Comparison of ENCODE assay signal across 30 cellular contexts in the genomic region with DNA sequence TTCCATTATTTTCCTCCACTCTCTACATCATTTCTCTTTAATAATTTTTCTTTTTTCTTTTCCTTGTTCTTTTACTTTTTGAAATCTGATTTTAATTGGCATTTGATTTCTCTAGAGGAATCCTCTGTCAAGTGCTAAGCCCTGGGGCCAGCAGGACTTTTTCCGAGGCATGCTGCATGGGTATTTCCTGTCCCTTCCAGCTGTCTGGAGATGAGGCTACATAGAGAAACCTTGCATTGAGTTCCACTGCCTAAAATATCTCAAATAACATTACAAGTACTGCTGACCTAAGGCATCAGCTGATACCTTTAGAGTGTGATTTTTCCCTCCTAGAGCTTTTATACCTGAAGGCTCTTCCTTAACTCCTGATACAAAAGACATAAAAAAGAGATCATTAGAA. TPM values are rescaled to one million over a fixed set of nuclear protein-coding genes. Genes with fewer than 3 reads are reported as not detected.
DNase-seq lines count a peak whose midpoint lies in the region; ATAC-seq, FAIRE-seq and TF ChIP-seq lines count a peak whose summit lies in the region.
"Had no signal": no experiment of that assay in that cellular context is flagged by ENCODE, and none has a peak within 500 bp of the region (broad histone marks: within the 10 kb centered on the region; RNA-seq: fewer than 3 reads in every experiment).

No MANE protein-coding gene starts in this region.

- H4K91ac ChIP-seq in mesenchymal stem cell (ENCODE audit: low read length) = no peak overlapping the region

- intact Hi-C loops in gastrocnemius medialis (cut with DNase I; ENCODE audit: low total_unique reads) = loop anchor here (10.0 kb wide), 2 partner anchors 336 to 816 kb away; a partner anchor contains a TSS

- H2BK120ac ChIP-seq in mesenchymal stem cell (ENCODE audit: low read depth, low read length) = no peak overlapping the region

- H3K27ac ChIP-seq in SJCRH30 = peak overlapping the region; percentile 47; the same call in 1 of the 2 replicates
- H3K27ac ChIP-seq in mesenchymal stem cell (ENCODE audit: low read length, poor library complexity, severe bottlenecking) = no peak overlapping the region
- peak overlapping the region; percentile 56 to 92 (median 90) for H3K27ac ChIP-seq in gastrocnemius medialis
- no peak overlapping the region for H3K27ac ChIP-seq in small intestine (ENCODE audit: low read depth in 1 of 2, low read length in 1 of 2)
- H3K27ac ChIP-seq: BLaER1 treated with 17β-estradiol and CSF1 and Interleukin-3, amounts not matched to agents 10 nM and 100 nM; breast epithelium; suprapubic skin; uterus had no signal

- H3K4me2 ChIP-seq in mesenchymal stem cell (ENCODE audit: low read length, poor library complexity, severe bottlenecking) = no peak overlapping the region
- H3K4me2 ChIP-seq: BLaER1 treated with 17β-estradiol and CSF1 and Interleukin-3, amounts not matched to agents 10 nM and 100 nM; SK-N-SH had no signal

- H3K4me1 ChIP-seq in SJCRH30 (peaks cover 30% of the 10 kb centered on the region), mesenchymal stem cell (ENCODE audit: control insufficient read depth, insufficient read depth, low read depth, low read length) (peaks cover 4% of the 10 kb centered on the region), gastrocnemius medialis (peaks cover 63 to 66% of the 10 kb centered on the region in 2 donors), small intestine (ENCODE audit: control insufficient read depth in 2 of 2, insufficient read depth in 1 of 2, low read depth in 1 of 2, low read length in 1 of 2) (peaks cover 0 to 10% of the 10 kb centered on the region in 2 donors)
- H3K4me1 ChIP-seq: breast epithelium, Caco-2, uterus had no signal

- H3K27me3 ChIP-seq in SJCRH30 (no peaks in the 10 kb centered on the region), mesenchymal stem cell (ENCODE audit: control insufficient read depth in 1 of 2, insufficient read depth in 1 of 2, low read length in 2 of 2) (no peaks in the 10 kb centered on the region), gastrocnemius medialis (no peaks in the 10 kb centered on the region), H7 (ENCODE audit: control insufficient read depth, insufficient read depth, low read length) (no peaks in the 10 kb centered on the region; the same call in 1 of the 2 replicates), small intestine (ENCODE audit: control insufficient read depth in 2 of 2, insufficient read depth in 2 of 2, low read length in 2 of 2) (no peaks in the 10 kb centered on the region)
- H3K27me3 ChIP-seq: BLaER1 treated with 17β-estradiol and CSF1 and Interleukin-3, amounts not matched to agents 10 nM and 100 nM; breast epithelium; MG63; suprapubic skin; uterus had no signal

- in situ Hi-C loops in gastrocnemius medialis (cut with MboI; ENCODE audit: low sequenced_read_pairs in 4 of 4) = no loop called here

- no peak overlapping the region for H3K9ac ChIP-seq in mesenchymal stem cell (ENCODE audit: low read length)
- H3K9ac ChIP-seq: BLaER1 treated with 17β-estradiol and CSF1 and Interleukin-3, amounts not matched to agents 10 nM and 100 nM; SK-N-SH had no signal

- TF ChIP-seq CTCF in gastrocnemius medialis (IDR thresholded peaks at IDR 0.05 in 4 of 5, conservative IDR thresholded peaks at IDR 0.05 in 1 of 5) (no peak), GM20000 (IDR thresholded peaks at IDR 0.05; ENCODE audit: extremely low read depth, missing control alignments) (no peak)

- ATAC-seq in gastrocnemius medialis = no peak
- no peak for ATAC-seq in HG03457 (IDR thresholded peaks at IDR 0.05; ENCODE audit: unreplicated experiment)
- ATAC-seq: activated CD8-positive, alpha-beta memory T cell treated with anti-CD3 and anti-CD28 coated beads, Interleukin-2, amount 10 ng/mL, durations not matched to agents 7 days and 5 days; activated T-cell treated with anti-CD3 and anti-CD28 coated beads, Interleukin-2, amount 50 U/mL, for 72 hours; stimulated activated naive B cell treated with anti-CD40 and anti-IgM and Interleukin-4, amounts not matched to agents 10 μg/mL and 1 μg/mL and 100 μg/mL, for 72 hours had no signal

- H3K23ac ChIP-seq in mesenchymal stem cell (ENCODE audit: low read length in 2 of 2) = no peak overlapping the region

- H3K9me3 ChIP-seq in SJCRH30 (replicated peaks) (no peaks in the 10 kb centered on the region), mesenchymal stem cell (ENCODE audit: control insufficient read depth, low read length) (no peaks in the 10 kb centered on the region), gastrocnemius medialis (no peaks in the 10 kb centered on the region), small intestine (ENCODE audit: control insufficient read depth, low read depth) (no peaks in the 10 kb centered on the region)
- H3K9me3 ChIP-seq: breast epithelium, Caco-2, MG63, SK-N-SH, suprapubic skin, uterus had no signal

- no peak for TF ChIP-seq POLR2A in gastrocnemius medialis (IDR thresholded peaks at IDR 0.05)

- H3K4ac ChIP-seq in mesenchymal stem cell (ENCODE audit: low read depth in 1 of 2, low read length in 2 of 2) = no peak overlapping the region

- H2AK5ac ChIP-seq in mesenchymal stem cell (ENCODE audit: low read length, severe bottlenecking) = no peak overlapping the region

- no peaks in the 10 kb centered on the region for H3K79me1 ChIP-seq in mesenchymal stem cell (replicated peaks; ENCODE audit: low read length, poor library complexity, severe bottlenecking)

- H3K4me3 ChIP-seq in SJCRH30 = no peak overlapping the region
- no peak overlapping the region for H3K4me3 ChIP-seq in mesenchymal stem cell (ENCODE audit: insufficient read depth in 1 of 2, low read depth in 1 of 2, low read length in 2 of 2)
- H3K4me3 ChIP-seq in gastrocnemius medialis = no peak overlapping the region
- H3K4me3 ChIP-seq in H7 (ENCODE audit: insufficient read depth, low read depth, low read length) = no peak overlapping the region
- no peak overlapping the region for H3K4me3 ChIP-seq in small intestine (ENCODE audit: low read depth in 1 of 2, low read length in 2 of 2)
- H3K4me3 ChIP-seq: BLaER1 treated with 17β-estradiol and CSF1 and Interleukin-3, amounts not matched to agents 10 nM and 100 nM; lung; MG63; suprapubic skin; uterus had no signal

- H4K8ac ChIP-seq in mesenchymal stem cell (ENCODE audit: low read length) = no peak overlapping the region

- no peak for FAIRE-seq in small intestine (lab: Jason Lieb, UNC)
- FAIRE-seq: GM12891, H54 had no signal

- no peak overlapping the region for H2BK12ac ChIP-seq in mesenchymal stem cell (ENCODE audit: low read length in 2 of 2)

- H3K18ac ChIP-seq in mesenchymal stem cell (ENCODE audit: low read depth in 1 of 2, low read length in 2 of 2) = no peak overlapping the region

- no peak overlapping the region for H3K14ac ChIP-seq in mesenchymal stem cell (ENCODE audit: low read length in 2 of 2)

- H3K36me3 ChIP-seq in SJCRH30 (peaks cover 12% of the 10 kb centered on the region), mesenchymal stem cell (ENCODE audit: control insufficient read depth in 1 of 2, insufficient read depth in 2 of 2, low read depth in 1 of 2, low read length in 2 of 2) (peaks cover 7 to 23% of the 10 kb centered on the region in 2 experiments), gastrocnemius medialis (peaks cover 0 to 10% of the 10 kb centered on the region in 2 donors), H7 (replicated peaks; ENCODE audit: control insufficient read depth, insufficient read depth, low read length) (no peaks in the 10 kb centered on the region), small intestine (ENCODE audit: control insufficient read depth in 2 of 2, insufficient read depth in 2 of 2, low read length in 2 of 2) (no peaks in the 10 kb centered on the region)
- H3K36me3 ChIP-seq: BLaER1 treated with 17β-estradiol and CSF1 and Interleukin-3, amounts not matched to agents 10 nM and 100 nM; breast epithelium; uterus had no signal

- no peak overlapping the region for H2BK15ac ChIP-seq in mesenchymal stem cell (ENCODE audit: low read depth, poor library complexity, severe bottlenecking)

- WGBS in mesenchymal stem cell = 24% methylated on average over 1 of the region's 1 CpG
- WGBS in small intestine, 3 donors = 64 to 96% (median 68%) methylated on average over 1 of the region's 1 CpG

- no peak overlapping the region for H2BK5ac ChIP-seq in mesenchymal stem cell (ENCODE audit: low read depth, low read length, poor library complexity, severe bottlenecking)

- DNase-seq in HCEC 1CT (peak; percentile 6), SJCRH30 (peak; percentile 42 to 64), mesenchymal stem cell (peak; percentile 33), gastrocnemius medialis (no peak), H7 (no peak), GM20000 (ENCODE audit: low spot score) (no peak), small intestine (no peak)
- DNase-seq: activated CD4-positive, alpha-beta T cell treated with anti-CD3 and anti-CD28 coated beads for 48 hours; activated CD8-positive, alpha-beta memory T cell treated with anti-CD3 and anti-CD28 coated beads, Interleukin-2, amount 10 ng/mL, durations not matched to agents 7 days and 5 days; activated naive CD4-positive, alpha-beta T cell treated with anti-CD3 and anti-CD28 coated beads for 36 hours; activated T-cell treated with anti-CD3 and anti-CD28 coated beads, Interleukin-2, amount 50 U/mL, for 72 hours; amniotic stem cell; Caco-2; cortex of kidney; DMS79; MG63; NCI-H1436; NCI-H510A treated with DMSO at 0.1 percent for 48 hours; nucleus accumbens; SK-N-SH; stimulated activated CD4-positive, alpha-beta T cell treated with anti-CD3 and anti-CD28 coated beads, Interleukin-4, amount 100 ng/mL, for 24 hours; stimulated activated naive B cell treated with anti-CD40 and anti-IgM and Interleukin-4, amounts not matched to agents 10 μg/mL and 1 μg/mL and 100 μg/mL, for 72 hours; uterus had no signal

- H2AFZ ChIP-seq in mesenchymal stem cell (ENCODE audit: low read depth, low read length) = no peak overlapping the region

RNA-seq across cellular contexts. Expression of a gene that starts 6.2 kb away (rescaled TPM):
- total RNA-seq in SJCRH30 (2014; rRNA removed; shearing (Covaris generic)) = 11.5 and 16.0 TPM in 2 replicates
- 12.7 TPM for polyA plus RNA-seq in mesenchymal stem cell (2013, experiment 1 of 2)
- polyA plus RNA-seq in mesenchymal stem cell (2013, experiment 2 of 2) = 12.3 TPM
- 10 to 100 TPM in 3 of 4 donors, 1 to 10 TPM in 1; 4.5 to 15.5 (median 12.4) TPM for total RNA-seq in gastrocnemius medialis
- 2.9 and 7.1 TPM in 2 replicates for total RNA-seq in H7 (2014; rRNA removed; shearing (Covaris generic))
- 1 to 10 TPM in 1 of 3 donors, under 1 TPM in 2; 0.54 to 2.8 (median 0.67) TPM for polyA plus RNA-seq in small intestine

Comparison
In these comparisons a context has a peak if more than half of its experiments do, and no peak if none do; other contexts are left out.
1. DNase-seq: peak in HCEC 1CT (single experiment), SJCRH30 (2 of 2) and mesenchymal stem cell (single experiment); none in gastrocnemius medialis (0 of 2), H7 (single experiment), GM20000 (single experiment) and small intestine (single experiment).
2. H3K27ac ChIP-seq: peak in SJCRH30 (single experiment) and gastrocnemius medialis (4 of 4); none in mesenchymal stem cell (single experiment) and small intestine (0 of 2).